22 cellular contexts compared by ENCODE assay signal in genomic region chr16:70757183-70757582, GRCh38.
"Had no signal": no experiment of that assay in that cellular context is flagged by ENCODE, and none has a peak within 500 bp of the region (broad histone marks: within the 10 kb centered on the region; RNA-seq: fewer than 3 reads in every experiment).

No MANE protein-coding gene starts in this region.

- H3K27ac Mint-ChIP-seq: activated naive CD8-positive, alpha-beta T cell; mesothelial cell of epicardium; stimulated activated memory B cell treated with anti-CD40 and anti-IgM and Interleukin-4, amounts not matched to agents 10 μg/mL and 1 μg/mL and 100 μg/mL, for 72 hours; T-helper 1 cell treated with Interleukin-12 subunit alpha and Interleukin-12 subunit beta and Interleukin-4 antibody, amounts not matched to agents 30 μg/mL and 1 μg/mL, for 36 hours had no signal

- ATAC-seq: activated CD4-positive, CD25-positive, alpha-beta regulatory T cell treated with anti-CD3 and anti-CD28 coated beads, Interleukin-2, amount 50 U/mL, for 24 hours; effector memory CD8-positive, alpha-beta T cell; lower lobe of right lung; pancreas; stimulated activated memory B cell treated with anti-CD40 and anti-IgM and Interleukin-4, amounts not matched to agents 10 μg/mL and 1 μg/mL and 100 μg/mL, for 72 hours had no signal

- H3K27ac ChIP-seq: brain microvascular endothelial cell, hepatocyte, lower lobe of right lung, pancreas, right lobe of liver, SJCRH30, thyroid gland had no signal

- H3K4me1 Mint-ChIP-seq: central memory CD8-positive, alpha-beta T cell; stimulated activated memory B cell treated with anti-CD40 and anti-IgM and Interleukin-4, amounts not matched to agents 10 μg/mL and 1 μg/mL and 100 μg/mL, for 72 hours had no signal

- DNase-seq: activated CD4-positive, alpha-beta T cell treated with anti-CD3 and anti-CD28 coated beads, Interleukin-2, amount 10 ng/mL, durations not matched to agents 7 days and 5 days; activated CD8-positive, alpha-beta memory T cell treated with anti-CD3 and anti-CD28 coated beads, Interleukin-2, amount 50 U/mL, for 48 hours; activated effector memory CD4-positive, alpha-beta T cell treated with Interleukin-2 at 50 U/mL for 16 hours; activated T-cell treated with anti-CD3 and anti-CD28 coated beads, Interleukin-2, amount 50 U/mL, for 48 hours; brain microvascular endothelial cell; dermis blood vessel endothelial cell; effector memory CD8-positive, alpha-beta T cell; foreskin fibroblast; right lobe of liver; SJCRH30; small intestine; stimulated activated CD4-positive, alpha-beta T cell treated with anti-CD3 and anti-CD28 coated beads, Interleukin-4, amount 100 ng/mL, for 1 hour; thyroid gland had no signal

- H3K4me3 Mint-ChIP-seq: activated CD4-positive, alpha-beta T cell treated with anti-CD3 and anti-CD28 coated beads, Interleukin-2, amount 10 ng/mL, durations not matched to agents 7 days and 5 days; activated naive CD8-positive, alpha-beta T cell; central memory CD8-positive, alpha-beta T cell; effector memory CD8-positive, alpha-beta T cell; mesothelial cell of epicardium; stimulated activated memory B cell treated with anti-CD40 and anti-IgM and Interleukin-4, amounts not matched to agents 10 μg/mL and 1 μg/mL and 100 μg/mL, for 72 hours; T-helper 1 cell treated with Interleukin-12 subunit alpha and Interleukin-12 subunit beta and Interleukin-4 antibody, amounts not matched to agents 30 μg/mL and 1 μg/mL, for 36 hours had no signal

- H3K27me3 Mint-ChIP-seq: activated CD4-positive, alpha-beta T cell treated with anti-CD3 and anti-CD28 coated beads, Interleukin-2, amount 10 ng/mL, durations not matched to agents 7 days and 5 days; activated naive CD8-positive, alpha-beta T cell; central memory CD8-positive, alpha-beta T cell; effector memory CD8-positive, alpha-beta T cell; stimulated activated memory B cell treated with anti-CD40 and anti-IgM and Interleukin-4, amounts not matched to agents 10 μg/mL and 1 μg/mL and 100 μg/mL, for 72 hours had no signal

- H3K9me3 Mint-ChIP-seq: activated CD4-positive, alpha-beta T cell treated with anti-CD3 and anti-CD28 coated beads, Interleukin-2, amount 10 ng/mL, durations not matched to agents 7 days and 5 days; central memory CD8-positive, alpha-beta T cell; effector memory CD8-positive, alpha-beta T cell; mesothelial cell of epicardium; stimulated activated memory B cell treated with anti-CD40 and anti-IgM and Interleukin-4, amounts not matched to agents 10 μg/mL and 1 μg/mL and 100 μg/mL, for 72 hours; T-helper 1 cell treated with Interleukin-12 subunit alpha and Interleukin-12 subunit beta and Interleukin-4 antibody, amounts not matched to agents 30 μg/mL and 1 μg/mL, for 36 hours had no signal
